8 cellular contexts compared by ENCODE assay signal in genomic region chr17:75289832-75290337, GRCh38. TPM values are rescaled to one million over a fixed set of nuclear protein-coding genes. Genes with fewer than 3 reads are reported as not detected.
DNase-seq lines count a peak whose midpoint lies in the region; ATAC-seq and TF ChIP-seq lines count a peak whose summit lies in the region.

No MANE protein-coding gene starts in this region.

- peaks cover 9% of the 10 kb centered on the region for H3K4me1 ChIP-seq in mammary epithelial cell (ENCODE audit: insufficient read depth, low read length)

- peaks cover 12% of the 10 kb centered on the region for H3K79me2 ChIP-seq in mammary epithelial cell (ENCODE audit: insufficient read depth, low read length)

- H3K9me3 ChIP-seq in T-helper 17 cell (ENCODE audit: control insufficient read depth, low read length, poor library complexity, severe bottlenecking) (no peaks in the 10 kb centered on the region), mammary epithelial cell (replicated peaks; ENCODE audit: insufficient read depth, low read length) (no peaks in the 10 kb centered on the region)

- BruUV-seq in mammary epithelial cell (replicated peaks; lab: Mats Ljungman, UMichigan), result TSS peak; percentile 96

- ATAC-seq in T-helper 17 cell (peak; percentile 36), left colon (peak; percentile 58), GM19463 (IDR thresholded peaks at IDR 0.05; ENCODE audit: unreplicated experiment) (no peak)

- 6% methylated on average over 22 of the region's 26 CpGs for WGBS in mammary epithelial cell (ENCODE audit: low coverage, missing lambda C conversion rate)

- peak overlapping the region; percentile 99 for H3K4me3 Mint-ChIP-seq in T-helper 17 cell

- peak overlapping the region; percentile 85 for H3K27ac ChIP-seq in mammary epithelial cell (ENCODE audit: insufficient read depth, low read depth, low read length)

- in situ Hi-C loops in mammary epithelial cell (cut with MboI; ENCODE audit: low sequenced_read_pairs in 2 of 2), result no loop called here

- no peaks in the 10 kb centered on the region for H3K27me3 ChIP-seq in mammary epithelial cell (ENCODE audit: insufficient read depth, low read length)

- peak in 1 of 2 donors; percentile 34 for TF ChIP-seq CTCF in mammary epithelial cell (conservative IDR thresholded peaks at IDR 0.05 in 1 of 2, IDR thresholded peaks at IDR 0.05 in 1 of 2; ENCODE audit: extremely low read depth in 1 of 2, insufficient read depth in 1 of 2, low read depth in 1 of 2, low read length in 2 of 2)

- peaks cover 2% of the 10 kb centered on the region for H3K36me3 Mint-ChIP-seq in T-helper 17 cell (ENCODE audit: low read depth)

- peaks cover 4% of the 10 kb centered on the region for H3K36me3 ChIP-seq in mammary epithelial cell (ENCODE audit: insufficient read depth, low read length)

- H3K9ac ChIP-seq in mammary epithelial cell (ENCODE audit: insufficient read depth, low read length), result peak overlapping the region; percentile 78

- peak overlapping the region; percentile 80 to 99 (median 92) for H3K4me3 ChIP-seq in mammary epithelial cell (replicated peaks in 1 of 3; ENCODE audit: insufficient read depth in 1 of 3, low read depth in 2 of 3, low read length in 3 of 3)

- CTCF ChIA-PET in mammary epithelial cell (lab: Charles Lee; ENCODE audit: low non-redundant PET), result interaction anchor here (0.7 to 1.6 kb wide), 2 partner anchors 12 to 19 kb away, joined by 4 to 20 read pairs; partner anchors contain the start of gene MIF4GD

- dilution Hi-C loops in mammary epithelial cell (cut with HindIII; ENCODE audit: low sequenced_read_pairs), result no loop called here

- peak overlapping the region; percentile 99 for H2AFZ ChIP-seq in mammary epithelial cell (ENCODE audit: low read depth, low read length)

- no peaks in the 10 kb centered on the region for H3K27me3 Mint-ChIP-seq in T-helper 17 cell

- peak overlapping the region; percentile 97 for H3K4me2 ChIP-seq in mammary epithelial cell (ENCODE audit: insufficient read depth, low read depth, low read length)

- DNase-seq in activated T-cell treated with anti-CD3 and anti-CD28 coated beads for 1 hour (ENCODE audit: low read depth) (peak; percentile 39), HT-29 (ENCODE audit: low spot score) (peak; percentile 73), T-helper 17 cell (peak; percentile 23 to 57 (median 28)), mammary epithelial cell (peak; percentile 47), left colon (peak; percentile 74 to 77)
- DNase-seq in activated T-cell treated with anti-CD3 and anti-CD28 coated beads, Interleukin-2, amount 50 U/mL, for 48 hours, result no peak
- DNase-seq in stimulated activated CD4-positive, alpha-beta T cell treated with anti-CD3 and anti-CD28 coated beads, Interleukin-4, amount 100 ng/mL, for 1 hour, result peak; percentile 72

- peak overlapping the region; percentile 99 for H3K27ac Mint-ChIP-seq in T-helper 17 cell

- no peaks in the 10 kb centered on the region for H4K20me1 ChIP-seq in mammary epithelial cell (ENCODE audit: insufficient read depth, low read length)

- H3K4me1 Mint-ChIP-seq in T-helper 17 cell, result peaks cover 12% of the 10 kb centered on the region

- intact Hi-C loops in mammary epithelial cell (cut with micrococcal nuclease) (loop anchor here (1.0 to 2.0 kb wide), 3 partner anchors 20 to 122 kb away; partner anchors contain the start of genes GGA3 and MRPS7), left colon (cut with DNase I, micrococcal nuclease) (no loop called here)

RNA-seq across cellular contexts. Expression of gene SLC25A19, which starts 0.7 kb away (rescaled TPM):
- 39.8 and 46.4 TPM in 2 replicates for total RNA-seq in HT-29 (2014; rRNA removed; shearing (Covaris generic))
- total RNA-seq in T-helper 17 cell, result 10 to 100 TPM; 13.7 to 15.1 TPM
- total RNA-seq in mammary epithelial cell, result 10 to 100 TPM in 1 of 2 donors, 1 to 10 TPM in 1; 4.5 to 12.1 TPM
- polyA plus RNA-seq in mammary epithelial cell, result 14.8 TPM
- 30.3 TPM for polyA minus RNA-seq in mammary epithelial cell
- 10 to 100 TPM; 10.7 to 14.0 TPM for total RNA-seq in left colon

RNA-seq across cellular contexts. Expression of gene MIF4GD, which starts 18.9 kb away (rescaled TPM):
- 22.8 and 28.8 TPM in 2 replicates for total RNA-seq in HT-29 (2014; rRNA removed; shearing (Covaris generic))
- total RNA-seq in T-helper 17 cell, result 10 to 100 TPM; 27.0 to 35.0 TPM
- 10 to 100 TPM in 1 of 2 donors, 1 to 10 TPM in 1; 9.7 to 14.6 TPM for total RNA-seq in mammary epithelial cell
- polyA plus RNA-seq in mammary epithelial cell, result 21.0 TPM
- polyA minus RNA-seq in mammary epithelial cell, result 10.6 TPM
- 10 to 100 TPM; 18.4 to 24.7 TPM for total RNA-seq in left colon

RNA-seq across cellular contexts. Expression of gene MRPS7, which starts 28.2 kb away (rescaled TPM):
- total RNA-seq in HT-29 (2014; rRNA removed; shearing (Covaris generic)), result 77.5 and 77.7 TPM in 2 replicates
- 10 to 100 TPM; 33.9 to 35.6 TPM for total RNA-seq in T-helper 17 cell
- total RNA-seq in mammary epithelial cell, result 10 to 100 TPM; 36.0 to 55.5 TPM
- 77.7 TPM for polyA plus RNA-seq in mammary epithelial cell
- 122 TPM for polyA minus RNA-seq in mammary epithelial cell
- total RNA-seq in left colon, result 10 to 100 TPM; 48.1 to 66.9 TPM

RNA-seq across cellular contexts. Expression of gene GGA3, which starts 28.5 kb away (rescaled TPM):
- 16.4 and 20.7 TPM in 2 replicates for total RNA-seq in HT-29 (2014; rRNA removed; shearing (Covaris generic))
- total RNA-seq in T-helper 17 cell, result 10 to 100 TPM; 85.4 to 89.1 TPM
- 10 to 100 TPM in 1 of 2 donors, 1 to 10 TPM in 1; 9.7 to 30.9 TPM for total RNA-seq in mammary epithelial cell
- polyA plus RNA-seq in mammary epithelial cell, result 20.2 TPM
- polyA minus RNA-seq in mammary epithelial cell, result 21.6 TPM
- total RNA-seq in left colon, result 10 to 100 TPM; 39.9 to 46.5 TPM

Comparison
In these comparisons a context has a peak if more than half of its experiments do, and no peak if none do; other contexts are left out.
1. DNase-seq: peak in activated T-cell treated with anti-CD3 and anti-CD28 coated beads for 1 hour (single experiment), HT-29 (single experiment), T-helper 17 cell (3 of 3), mammary epithelial cell (single experiment), left colon (2 of 2) and stimulated activated CD4-positive, alpha-beta T cell treated with anti-CD3 and anti-CD28 coated beads, Interleukin-4, amount 100 ng/mL, for 1 hour (single experiment); none in activated T-cell treated with anti-CD3 and anti-CD28 coated beads, Interleukin-2, amount 50 U/mL, for 48 hours (0 of 2).